8 cellular contexts compared by ENCODE assay signal in the genomic region with DNA sequence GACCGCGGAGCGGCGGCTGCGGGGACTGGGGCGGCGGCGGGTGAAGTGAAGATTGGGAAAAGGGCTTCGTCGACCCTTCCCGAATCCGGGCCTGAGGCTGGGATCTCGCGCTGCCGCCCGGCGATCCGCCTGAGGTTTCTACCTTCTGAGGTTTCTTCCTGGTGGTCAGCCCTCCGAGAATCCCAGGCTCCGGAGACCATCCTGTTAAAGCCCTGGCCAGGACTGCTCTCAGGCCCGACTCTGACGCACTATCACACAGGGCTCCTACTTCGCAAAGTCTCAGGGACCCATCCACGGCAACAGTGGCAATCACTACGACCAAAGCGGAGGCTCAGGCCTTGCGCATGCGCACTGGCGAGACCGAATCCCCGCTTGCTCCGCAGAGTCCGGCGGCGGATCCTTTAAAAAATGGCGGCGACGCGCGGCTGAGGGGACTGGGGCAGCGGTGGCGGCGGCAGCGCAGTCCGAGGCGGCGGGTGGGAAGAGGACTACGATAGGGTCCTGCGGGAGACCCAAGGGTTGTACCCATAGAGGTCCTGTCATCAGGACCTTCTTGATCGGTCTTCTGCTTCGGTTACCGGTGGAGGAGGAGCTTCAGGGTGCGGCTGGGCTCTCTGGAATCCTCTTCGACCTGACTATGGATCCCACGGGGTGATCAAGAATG.
DNase-seq lines count a peak whose midpoint lies in the region; ATAC-seq and TF ChIP-seq lines count a peak whose summit lies in the region.
"Not testable (repeated sequence)": the region's sequence is repeated elsewhere in the genome, so short reads cannot be mapped to it uniquely, and the experiment has no call there.

No MANE protein-coding gene starts in this region.

- peak overlapping the region; percentile 41 for H3K4me3 ChIP-seq in parathyroid adenoma (ENCODE audit: low read depth, low read length)
- peak overlapping the region; percentile 53 to 73 (median 67) for H3K4me3 ChIP-seq in stomach

- H3K27ac ChIP-seq in parathyroid adenoma (peak overlapping the region; percentile 40), stomach (peak overlapping the region; percentile 20 to 82 (median 70))

- TF ChIP-seq CTCF in parathyroid adenoma (IDR thresholded peaks at IDR 0.05); stomach (IDR thresholded peaks at IDR 0.05): not testable (repeated sequence)

- WGBS in stomach, 5 donors, result 1 to 8% (median 4%) methylated on average over 31 to 55 of the region's 55 CpGs

- H3K27me3 Mint-ChIP-seq in T-helper 1 cell treated with Interleukin-12 subunit alpha and Interleukin-12 subunit beta and Interleukin-4 antibody, amounts not matched to agents 30 μg/mL and 1 μg/mL, for 36 hours (ENCODE audit: low read depth), result peaks cover 24% of the 10 kb centered on the region
- peaks cover 54% of the 10 kb centered on the region for H3K27me3 Mint-ChIP-seq in activated naive CD4-positive, alpha-beta T cell treated with anti-CD3 and anti-CD28 coated beads, Interleukin-2, amount 10 ng/mL, durations not matched to agents 7 days and 5 days

- H2AFZ ChIP-seq in parathyroid adenoma, result peak overlapping the region; percentile 86

- not testable (repeated sequence) for H3K36me3 ChIP-seq in parathyroid adenoma (ENCODE audit: control insufficient read depth, insufficient read depth, low read length); stomach

- peak overlapping the region; percentile 47 for H3K4me2 ChIP-seq in parathyroid adenoma (ENCODE audit: low read length)

- H3K9ac ChIP-seq in parathyroid adenoma, result peak overlapping the region; percentile 82

- intact Hi-C loops in stomach (cut with DNase I; ENCODE audit: low total_unique reads), result not testable (repeated sequence)

- not testable (repeated sequence) for H3K4me1 ChIP-seq in parathyroid adenoma
- H3K4me1 ChIP-seq in stomach, result peaks cover 4 to 43% (median 21%) of the 10 kb centered on the region in 4 donors

- H3K9me3 Mint-ChIP-seq in T-helper 1 cell treated with Interleukin-12 subunit alpha and Interleukin-12 subunit beta and Interleukin-4 antibody, amounts not matched to agents 30 μg/mL and 1 μg/mL, for 36 hours; activated naive CD4-positive, alpha-beta T cell treated with anti-CD3 and anti-CD28 coated beads, Interleukin-2, amount 10 ng/mL, durations not matched to agents 7 days and 5 days: not testable (repeated sequence)

- not testable (repeated sequence) for TF ChIP-seq POLR2A in stomach (IDR thresholded peaks at IDR 0.05)

- not testable (repeated sequence) for TF ChIP-seq EP300 in stomach (IDR thresholded peaks at IDR 0.05)

- H3K36me3 Mint-ChIP-seq in T-helper 1 cell treated with Interleukin-12 subunit alpha and Interleukin-12 subunit beta and Interleukin-4 antibody, amounts not matched to agents 30 μg/mL and 1 μg/mL, for 36 hours (ENCODE audit: low read depth); activated naive CD4-positive, alpha-beta T cell treated with anti-CD3 and anti-CD28 coated beads, Interleukin-2, amount 10 ng/mL, durations not matched to agents 7 days and 5 days: not testable (repeated sequence)

- ATAC-seq in HG02588 (IDR thresholded peaks at IDR 0.05; ENCODE audit: unreplicated experiment), result peak; percentile 81

- CTCF ChIA-PET in activated naive CD4-positive, alpha-beta T cell treated with anti-CD3 and anti-CD28 coated beads, Interleukin-2, amount 10 ng/mL, durations not matched to agents 7 days and 5 days (lab: Charles Lee), result not testable (repeated sequence)

- H3K27me3 ChIP-seq in parathyroid adenoma (ENCODE audit: control insufficient read depth, insufficient read depth, low read length), result not testable (repeated sequence)
- H3K27me3 ChIP-seq in stomach, result peaks cover 0 to 28% (median 9%) of the 10 kb centered on the region in 3 donors

- H3K9me3 ChIP-seq in parathyroid adenoma (ENCODE audit: control insufficient read depth, low read length); stomach: not testable (repeated sequence)

- H3K4me3 Mint-ChIP-seq in T-helper 1 cell treated with Interleukin-12 subunit alpha and Interleukin-12 subunit beta and Interleukin-4 antibody, amounts not matched to agents 30 μg/mL and 1 μg/mL, for 36 hours, result peak overlapping the region; percentile 79
- H3K4me3 Mint-ChIP-seq in activated naive CD4-positive, alpha-beta T cell treated with anti-CD3 and anti-CD28 coated beads, Interleukin-2, amount 10 ng/mL, durations not matched to agents 7 days and 5 days, result peak overlapping the region; percentile 83

- not testable (repeated sequence) for H3K79me2 ChIP-seq in parathyroid adenoma

- DNase-seq in Daoy (ENCODE audit: low read depth) (peak; percentile 78), NCI-H1417 treated with DMSO at 0.1 percent for 48 hours (lab: John Stamatoyannopoulos, UW) (peak; percentile 53), foreskin melanocyte (peak; percentile 66), stomach (peak; percentile 89)
- peak; percentile 88 for DNase-seq in activated naive CD4-positive, alpha-beta T cell treated with anti-CD3 and anti-CD28 coated beads, Interleukin-2, amount 10 ng/mL, durations not matched to agents 7 days and 5 days

- H3K4me1 Mint-ChIP-seq in T-helper 1 cell treated with Interleukin-12 subunit alpha and Interleukin-12 subunit beta and Interleukin-4 antibody, amounts not matched to agents 30 μg/mL and 1 μg/mL, for 36 hours (ENCODE audit: low read depth), result peaks cover 22% of the 10 kb centered on the region
- H3K4me1 Mint-ChIP-seq in activated naive CD4-positive, alpha-beta T cell treated with anti-CD3 and anti-CD28 coated beads, Interleukin-2, amount 10 ng/mL, durations not matched to agents 7 days and 5 days, result peaks cover 26% of the 10 kb centered on the region

- H3K27ac Mint-ChIP-seq in T-helper 1 cell treated with Interleukin-12 subunit alpha and Interleukin-12 subunit beta and Interleukin-4 antibody, amounts not matched to agents 30 μg/mL and 1 μg/mL, for 36 hours, result peak overlapping the region; percentile 77
- peak overlapping the region; percentile 69 for H3K27ac Mint-ChIP-seq in activated naive CD4-positive, alpha-beta T cell treated with anti-CD3 and anti-CD28 coated beads, Interleukin-2, amount 10 ng/mL, durations not matched to agents 7 days and 5 days

Comparison
In these comparisons a context has a peak if more than half of its experiments do, and no peak if none do; other contexts are left out.
1. Peak in every context shown above with its lines: DNase-seq, ATAC-seq, H3K4me3 ChIP-seq and H3K27ac ChIP-seq.